ENCODE assay signal across 1 cellular context in the genomic region with DNA sequence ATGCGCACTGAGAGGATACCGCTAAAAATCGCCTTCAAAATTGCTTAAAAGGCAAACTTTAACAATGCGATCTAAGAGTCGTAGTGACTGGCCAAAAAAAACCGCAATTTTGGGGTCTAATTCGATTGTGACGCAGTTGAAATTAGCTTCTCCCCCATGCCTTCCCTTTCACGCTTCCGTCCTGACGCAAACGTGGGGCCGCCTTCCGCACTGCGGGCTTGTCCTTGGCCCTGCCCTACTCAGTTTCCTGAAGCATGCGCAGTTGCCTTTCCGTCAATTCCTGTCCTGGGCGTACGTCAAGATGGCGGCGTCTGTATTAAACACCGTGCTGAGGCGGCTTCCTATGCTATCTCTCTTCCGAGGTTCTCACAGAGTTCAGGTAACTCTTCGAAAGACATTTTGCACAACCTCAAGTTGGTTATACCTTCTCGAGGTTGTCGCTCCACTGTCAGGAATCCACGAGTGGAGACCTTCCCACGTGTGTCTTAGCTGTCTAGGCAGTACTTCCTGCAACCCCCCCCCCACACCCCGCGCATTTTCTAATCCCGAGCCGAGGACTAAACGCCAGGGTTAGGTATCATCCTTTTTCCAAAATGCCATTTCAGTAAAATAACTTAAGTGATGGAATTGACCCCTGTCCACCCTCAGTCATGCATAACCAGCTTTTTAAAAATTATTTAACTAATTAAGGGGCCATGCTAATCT.
TF ChIP-seq lines count a peak whose summit lies in the region.

MRPS18B (plus strand) TSS at position 276 of the 705 bp plus-strand sequence; CDS start at position 302, 26 bp downstream.

TF ChIP-seq in SK-N-SH, 30 proteins besides CTCF, POLR2A, EP300 and RAD21 (continued from another document):
- TF ChIP-seq, protein P1, sequence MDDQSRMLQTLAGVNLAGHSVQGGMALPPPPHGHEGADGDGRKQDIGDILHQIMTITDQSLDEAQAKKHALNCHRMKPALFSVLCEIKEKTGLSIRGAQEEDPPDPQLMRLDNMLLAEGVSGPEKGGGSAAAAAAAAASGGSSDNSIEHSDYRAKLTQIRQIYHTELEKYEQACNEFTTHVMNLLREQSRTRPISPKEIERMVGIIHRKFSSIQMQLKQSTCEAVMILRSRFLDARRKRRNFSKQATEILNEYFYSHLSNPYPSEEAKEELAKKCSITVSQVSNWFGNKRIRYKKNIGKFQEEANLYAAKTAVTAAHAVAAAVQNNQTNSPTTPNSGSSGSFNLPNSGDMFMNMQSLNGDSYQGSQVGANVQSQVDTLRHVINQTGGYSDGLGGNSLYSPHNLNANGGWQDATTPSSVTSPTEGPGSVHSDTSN (IDR thresholded peaks at IDR 0.05), result no peak
- TF ChIP-seq MXI1 (IDR thresholded peaks at IDR 0.05; ENCODE audit: low read depth, low read length) (peak; percentile 99), POLR2AphosphoS5 (IDR thresholded peaks at IDR 0.05; ENCODE audit: low read depth, low read length) (peak; percentile 93), MAX (IDR thresholded peaks at IDR 0.05; ENCODE audit: low read depth) (peak; percentile 96)
